1 cellular context compared by ENCODE assay signal in genomic region chr19:58228584-58229254, GRCh38.
A peak's percentile ranks its signal among the peaks of the same experiment; 100 is the strongest.
TF ChIP-seq lines count a peak whose summit lies in the region.

ZNF544 (plus strand) TSS chr19:58228914; CDS start chr19:58244024, 15,110 bp downstream.

TF ChIP-seq in HepG2, 621 proteins besides CTCF, POLR2A, EP300 and RAD21 (continued from another document and continues in another):
- peak; percentile 81 for TF ChIP-seq SPEN (CRISPR knock-in tag; IDR thresholded peaks at IDR 0.05; ENCODE audit: low read depth)
- TF ChIP-seq ZMYM4 (CRISPR knock-in tag; IDR thresholded peaks at IDR 0.05), result peak; percentile 32
- peak in 1 of 2 experiments; percentile 57; a peak in 2 of 4 replicates for TF ChIP-seq HMGXB4 (CRISPR knock-in tag; IDR thresholded peaks at IDR 0.05; ENCODE audit: borderline replicate concordance in 1 of 2, low read depth in 1 of 2)
- TF ChIP-seq ZEB1 (IDR thresholded peaks at IDR 0.05; ENCODE audit: insufficient replicate concordance, low read depth), result peak; percentile 37
- peak; percentile 76 for TF ChIP-seq ZBTB14 (CRISPR knock-in tag; IDR thresholded peaks at IDR 0.05)
- 0 out of 2 replicates have a peak, but pooled peaks have one; percentile 41 for TF ChIP-seq DR1 (CRISPR knock-in tag; IDR thresholded peaks at IDR 0.05)
- peak; percentile 75; the same call in 1 of the 2 replicates for TF ChIP-seq ZNF451 (CRISPR knock-in tag; IDR thresholded peaks at IDR 0.05)
- TF ChIP-seq YY1 (IDR thresholded peaks at IDR 0.05; ENCODE audit: insufficient read depth, insufficient replicate concordance, low read depth, low read length), result peak; percentile 92
- TF ChIP-seq MAZ (IDR thresholded peaks at IDR 0.05; ENCODE audit: borderline replicate concordance, low read depth, low read length), result no peak
- TF ChIP-seq MAZ (CRISPR knock-in tag; IDR thresholded peaks at IDR 0.05; ENCODE audit: low read depth), result peak; percentile 41; the same call in 1 of the 2 replicates
- TF ChIP-seq ZBTB34 (CRISPR knock-in tag; IDR thresholded peaks at IDR 0.05), result 0 out of 2 replicates have a peak, but pooled peaks have one; percentile 3
- peak; percentile 31 for TF ChIP-seq AGO1 (IDR thresholded peaks at IDR 0.05; ENCODE audit: low read depth, low read length, poor library complexity, severe bottlenecking)
- no peak for TF ChIP-seq FOXP1 (IDR thresholded peaks at IDR 0.05)
- no peak for TF ChIP-seq FOXP1 (CRISPR knock-in tag; IDR thresholded peaks at IDR 0.05)
- 0 out of 2 replicates have a peak, but pooled peaks have one; percentile 25 for TF ChIP-seq ZNF776 (CRISPR knock-in tag; IDR thresholded peaks at IDR 0.05)
- TF ChIP-seq RXRB (CRISPR knock-in tag; IDR thresholded peaks at IDR 0.05; ENCODE audit: borderline replicate concordance), result peak; percentile 17; the same call in 1 of the 2 replicates
- TF ChIP-seq ARID4A (CRISPR knock-in tag; IDR thresholded peaks at IDR 0.05; ENCODE audit: borderline replicate concordance), result peak; percentile 89
- peak; percentile 55; the same call in 1 of the 2 replicates for TF ChIP-seq ZBTB2 (CRISPR knock-in tag; IDR thresholded peaks at IDR 0.05; ENCODE audit: low read depth)
- TF ChIP-seq PRDM15 (CRISPR knock-in tag; IDR thresholded peaks at IDR 0.05), result no peak
- peak; percentile 53; the same call in 1 of the 2 replicates for TF ChIP-seq KDM2A (CRISPR knock-in tag; IDR thresholded peaks at IDR 0.05; ENCODE audit: borderline replicate concordance, low read depth)
- TF ChIP-seq MXI1 (IDR thresholded peaks at IDR 0.05; ENCODE audit: borderline replicate concordance, low read depth, low read length), result peak; percentile 41; the same call in 1 of the 3 replicates
- 0 out of 2 replicates have a peak, but pooled peaks have one; percentile 34 for TF ChIP-seq ZNF280B (CRISPR knock-in tag; IDR thresholded peaks at IDR 0.05; ENCODE audit: borderline replicate concordance)
- TF ChIP-seq ZFY (CRISPR knock-in tag; IDR thresholded peaks at IDR 0.05), result peak; percentile 87
- peak; percentile 71; the same call in 1 of the 2 replicates for TF ChIP-seq TAF1 (CRISPR knock-in tag; IDR thresholded peaks at IDR 0.05)
- TF ChIP-seq ZNF331 (CRISPR knock-in tag; IDR thresholded peaks at IDR 0.05), result peak; percentile 36; the same call in 1 of the 2 replicates
- no peak for TF ChIP-seq FOXA1 (IDR thresholded peaks at IDR 0.05)
- 0 out of 2 replicates have a peak, but pooled peaks have one; percentile 3 for TF ChIP-seq FOXA1 (CRISPR knock-in tag; IDR thresholded peaks at IDR 0.05)
- TF ChIP-seq BORCS8-MEF2B (CRISPR knock-in tag; IDR thresholded peaks at IDR 0.05), result peak; percentile 33; the same call in 1 of the 2 replicates
- peak; percentile 77; the same call in 1 of the 2 replicates for TF ChIP-seq YEATS4 (CRISPR knock-in tag; IDR thresholded peaks at IDR 0.05; ENCODE audit: borderline replicate concordance)
- TF ChIP-seq CBX1 (IDR thresholded peaks at IDR 0.05; ENCODE audit: low read depth), result peak; percentile 50
- peak; percentile 19; the same call in 1 of the 2 replicates for TF ChIP-seq ZNF274 (CRISPR knock-in tag; IDR thresholded peaks at IDR 0.05)
- TF ChIP-seq NR0B2 (CRISPR knock-in tag; IDR thresholded peaks at IDR 0.05), result peak; percentile 41; the same call in 1 of the 2 replicates
- no peak for TF ChIP-seq ZNF34 (CRISPR knock-in tag; IDR thresholded peaks at IDR 0.05; ENCODE audit: borderline replicate concordance)
- TF ChIP-seq MLX (CRISPR knock-in tag; IDR thresholded peaks at IDR 0.05), result no peak
- TF ChIP-seq MZF1 (CRISPR knock-in tag; IDR thresholded peaks at IDR 0.05; ENCODE audit: borderline replicate concordance), result no peak
- TF ChIP-seq MYC (CRISPR knock-in tag; IDR thresholded peaks at IDR 0.05; ENCODE audit: borderline replicate concordance), result peak; percentile 79; the same call in 1 of the 2 replicates
- TF ChIP-seq ZFX (CRISPR knock-in tag; IDR thresholded peaks at IDR 0.05; ENCODE audit: low read depth), result peak; percentile 85
- no peak for TF ChIP-seq SOX6 (IDR thresholded peaks at IDR 0.05)
- peak; percentile 25; the same call in 1 of the 2 replicates for TF ChIP-seq SOX6 (CRISPR knock-in tag; IDR thresholded peaks at IDR 0.05)
- TF ChIP-seq YEATS2 (CRISPR knock-in tag; IDR thresholded peaks at IDR 0.05; ENCODE audit: borderline replicate concordance), result peak; percentile 76; the same call in 1 of the 2 replicates
- 0 out of 2 replicates have a peak, but pooled peaks have one; percentile 20 for TF ChIP-seq BCL6 (CRISPR knock-in tag; IDR thresholded peaks at IDR 0.05)
- TF ChIP-seq GRHL1 (CRISPR knock-in tag; conservative IDR thresholded peaks at IDR 0.05), result no peak
- 0 out of 2 replicates have a peak, but pooled peaks have one; percentile 32 for TF ChIP-seq ZNF878 (CRISPR knock-in tag; IDR thresholded peaks at IDR 0.05)
